ENCODE assay signal across 1 cellular context in the genomic region with DNA sequence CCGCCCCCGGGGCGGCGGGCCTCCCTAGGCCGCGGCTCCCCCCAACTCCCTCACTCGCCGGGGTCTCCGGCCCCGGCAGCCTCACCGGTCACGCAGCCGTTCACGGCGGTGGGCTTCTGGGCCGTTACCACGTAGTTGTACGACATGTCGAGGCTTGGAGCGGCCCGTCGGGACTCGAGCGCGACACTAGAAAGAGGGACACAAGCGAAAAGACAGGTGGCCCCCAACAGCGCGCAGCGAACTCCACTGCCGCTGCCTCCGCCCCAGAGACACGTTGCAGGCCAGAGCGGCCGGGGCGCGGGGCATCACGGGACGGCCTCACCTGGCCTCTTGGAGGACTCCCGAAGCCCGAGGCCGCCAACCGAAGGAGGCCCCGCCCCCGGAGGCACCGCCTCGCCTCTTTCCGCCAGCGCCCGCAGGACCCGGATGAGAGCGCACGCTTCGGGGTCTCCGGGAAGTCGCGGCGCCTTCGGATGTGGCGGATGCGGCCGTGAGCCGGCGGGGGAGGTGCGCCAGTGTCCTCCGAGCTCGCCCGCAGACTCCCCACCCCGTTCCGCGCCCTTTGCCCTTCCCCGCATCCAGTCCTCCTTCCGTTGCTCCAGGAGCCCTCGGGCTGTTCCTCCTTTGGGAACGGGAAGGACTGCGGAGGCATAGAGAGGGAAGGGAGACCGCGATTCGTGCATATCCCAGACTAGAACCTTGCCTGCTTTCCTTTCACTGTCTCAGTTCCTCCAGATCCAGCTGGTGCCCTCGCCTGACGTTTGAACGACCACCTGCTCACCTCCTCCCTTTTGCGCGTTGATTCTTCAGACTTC.
TF ChIP-seq lines count a peak whose summit lies in the region.

A gene (minus strand): TSS at position 283 of the 815 bp plus-strand sequence. CDS start 137 bp downstream, at position 146.
A gene with protein sequence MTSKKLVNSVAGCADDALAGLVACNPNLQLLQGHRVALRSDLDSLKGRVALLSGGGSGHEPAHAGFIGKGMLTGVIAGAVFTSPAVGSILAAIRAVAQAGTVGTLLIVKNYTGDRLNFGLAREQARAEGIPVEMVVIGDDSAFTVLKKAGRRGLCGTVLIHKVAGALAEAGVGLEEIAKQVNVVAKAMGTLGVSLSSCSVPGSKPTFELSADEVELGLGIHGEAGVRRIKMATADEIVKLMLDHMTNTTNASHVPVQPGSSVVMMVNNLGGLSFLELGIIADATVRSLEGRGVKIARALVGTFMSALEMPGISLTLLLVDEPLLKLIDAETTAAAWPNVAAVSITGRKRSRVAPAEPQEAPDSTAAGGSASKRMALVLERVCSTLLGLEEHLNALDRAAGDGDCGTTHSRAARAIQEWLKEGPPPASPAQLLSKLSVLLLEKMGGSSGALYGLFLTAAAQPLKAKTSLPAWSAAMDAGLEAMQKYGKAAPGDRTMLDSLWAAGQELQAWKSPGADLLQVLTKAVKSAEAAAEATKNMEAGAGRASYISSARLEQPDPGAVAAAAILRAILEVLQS (plus strand): TSS at position 406 of the 815 bp plus-strand sequence. CDS start 1,501 bp downstream, outside the sequence.

TF ChIP-seq in K562, 482 proteins besides CTCF, POLR2A, EP300 and RAD21 (continued from another document and continues in another):
- TF ChIP-seq, protein P1, sequence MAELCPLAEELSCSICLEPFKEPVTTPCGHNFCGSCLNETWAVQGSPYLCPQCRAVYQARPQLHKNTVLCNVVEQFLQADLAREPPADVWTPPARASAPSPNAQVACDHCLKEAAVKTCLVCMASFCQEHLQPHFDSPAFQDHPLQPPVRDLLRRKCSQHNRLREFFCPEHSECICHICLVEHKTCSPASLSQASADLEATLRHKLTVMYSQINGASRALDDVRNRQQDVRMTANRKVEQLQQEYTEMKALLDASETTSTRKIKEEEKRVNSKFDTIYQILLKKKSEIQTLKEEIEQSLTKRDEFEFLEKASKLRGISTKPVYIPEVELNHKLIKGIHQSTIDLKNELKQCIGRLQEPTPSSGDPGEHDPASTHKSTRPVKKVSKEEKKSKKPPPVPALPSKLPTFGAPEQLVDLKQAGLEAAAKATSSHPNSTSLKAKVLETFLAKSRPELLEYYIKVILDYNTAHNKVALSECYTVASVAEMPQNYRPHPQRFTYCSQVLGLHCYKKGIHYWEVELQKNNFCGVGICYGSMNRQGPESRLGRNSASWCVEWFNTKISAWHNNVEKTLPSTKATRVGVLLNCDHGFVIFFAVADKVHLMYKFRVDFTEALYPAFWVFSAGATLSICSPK (IDR thresholded peaks at IDR 0.05; ENCODE audit: borderline replicate concordance): no peak
- no peak for TF ChIP-seq ZNF717 (CRISPR knock-in tag; IDR thresholded peaks at IDR 0.05)
- no peak for TF ChIP-seq ZNF274 (IDR thresholded peaks at IDR 0.05; ENCODE audit: borderline replicate concordance, low read depth, low read length)
- TF ChIP-seq FOXA1 (IDR thresholded peaks at IDR 0.05; ENCODE audit: borderline replicate concordance): no peak
- TF ChIP-seq TAF15 (IDR thresholded peaks at IDR 0.05; ENCODE audit: low read depth, low read length): no peak
- TF ChIP-seq, protein P2, sequence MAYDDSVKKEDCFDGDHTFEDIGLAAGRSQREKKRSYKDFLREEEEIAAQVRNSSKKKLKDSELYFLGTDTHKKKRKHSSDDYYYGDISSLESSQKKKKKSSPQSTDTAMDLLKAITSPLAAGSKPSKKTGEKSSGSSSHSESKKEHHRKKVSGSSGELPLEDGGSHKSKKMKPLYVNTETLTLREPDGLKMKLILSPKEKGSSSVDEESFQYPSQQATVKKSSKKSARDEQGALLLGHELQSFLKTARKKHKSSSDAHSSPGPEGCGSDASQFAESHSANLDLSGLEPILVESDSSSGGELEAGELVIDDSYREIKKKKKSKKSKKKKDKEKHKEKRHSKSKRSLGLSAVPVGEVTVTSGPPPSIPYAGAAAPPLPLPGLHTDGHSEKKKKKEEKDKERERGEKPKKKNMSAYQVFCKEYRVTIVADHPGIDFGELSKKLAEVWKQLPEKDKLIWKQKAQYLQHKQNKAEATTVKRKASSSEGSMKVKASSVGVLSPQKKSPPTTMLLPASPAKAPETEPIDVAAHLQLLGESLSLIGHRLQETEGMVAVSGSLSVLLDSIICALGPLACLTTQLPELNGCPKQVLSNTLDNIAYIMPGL (CRISPR knock-in tag; IDR thresholded peaks at IDR 0.05): 0 out of 2 replicates have a peak, but pooled peaks have one; percentile 44
- TF ChIP-seq ILF3 (IDR thresholded peaks at IDR 0.05; ENCODE audit: borderline replicate concordance): no peak; the same call in 1 of the 2 replicates
- TF ChIP-seq, protein P3, sequence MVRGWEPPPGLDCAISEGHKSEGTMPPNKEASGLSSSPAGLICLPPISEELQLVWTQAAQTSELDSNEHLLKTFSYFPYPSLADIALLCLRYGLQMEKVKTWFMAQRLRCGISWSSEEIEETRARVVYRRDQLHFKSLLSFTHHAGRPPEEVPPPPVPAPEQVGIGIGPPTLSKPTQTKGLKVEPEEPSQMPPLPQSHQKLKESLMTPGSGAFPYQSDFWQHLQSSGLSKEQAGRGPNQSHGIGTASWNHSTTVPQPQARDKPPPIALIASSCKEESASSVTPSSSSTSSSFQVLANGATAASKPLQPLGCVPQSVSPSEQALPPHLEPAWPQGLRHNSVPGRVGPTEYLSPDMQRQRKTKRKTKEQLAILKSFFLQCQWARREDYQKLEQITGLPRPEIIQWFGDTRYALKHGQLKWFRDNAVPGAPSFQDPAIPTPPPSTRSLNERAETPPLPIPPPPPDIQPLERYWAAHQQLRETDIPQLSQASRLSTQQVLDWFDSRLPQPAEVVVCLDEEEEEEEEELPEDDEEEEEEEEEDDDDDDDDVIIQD (CRISPR knock-in tag; IDR thresholded peaks at IDR 0.05): no peak
- TF ChIP-seq CBX8 (IDR thresholded peaks at IDR 0.05; ENCODE audit: borderline replicate concordance, extremely low read depth, low read depth, low read length, poor library complexity, severe bottlenecking): no peak
- TF ChIP-seq, protein P4, sequence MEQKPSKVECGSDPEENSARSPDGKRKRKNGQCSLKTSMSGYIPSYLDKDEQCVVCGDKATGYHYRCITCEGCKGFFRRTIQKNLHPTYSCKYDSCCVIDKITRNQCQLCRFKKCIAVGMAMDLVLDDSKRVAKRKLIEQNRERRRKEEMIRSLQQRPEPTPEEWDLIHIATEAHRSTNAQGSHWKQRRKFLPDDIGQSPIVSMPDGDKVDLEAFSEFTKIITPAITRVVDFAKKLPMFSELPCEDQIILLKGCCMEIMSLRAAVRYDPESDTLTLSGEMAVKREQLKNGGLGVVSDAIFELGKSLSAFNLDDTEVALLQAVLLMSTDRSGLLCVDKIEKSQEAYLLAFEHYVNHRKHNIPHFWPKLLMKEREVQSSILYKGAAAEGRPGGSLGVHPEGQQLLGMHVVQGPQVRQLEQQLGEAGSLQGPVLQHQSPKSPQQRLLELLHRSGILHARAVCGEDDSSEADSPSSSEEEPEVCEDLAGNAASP (IDR thresholded peaks at IDR 0.05): no peak
- TF ChIP-seq, protein P5, sequence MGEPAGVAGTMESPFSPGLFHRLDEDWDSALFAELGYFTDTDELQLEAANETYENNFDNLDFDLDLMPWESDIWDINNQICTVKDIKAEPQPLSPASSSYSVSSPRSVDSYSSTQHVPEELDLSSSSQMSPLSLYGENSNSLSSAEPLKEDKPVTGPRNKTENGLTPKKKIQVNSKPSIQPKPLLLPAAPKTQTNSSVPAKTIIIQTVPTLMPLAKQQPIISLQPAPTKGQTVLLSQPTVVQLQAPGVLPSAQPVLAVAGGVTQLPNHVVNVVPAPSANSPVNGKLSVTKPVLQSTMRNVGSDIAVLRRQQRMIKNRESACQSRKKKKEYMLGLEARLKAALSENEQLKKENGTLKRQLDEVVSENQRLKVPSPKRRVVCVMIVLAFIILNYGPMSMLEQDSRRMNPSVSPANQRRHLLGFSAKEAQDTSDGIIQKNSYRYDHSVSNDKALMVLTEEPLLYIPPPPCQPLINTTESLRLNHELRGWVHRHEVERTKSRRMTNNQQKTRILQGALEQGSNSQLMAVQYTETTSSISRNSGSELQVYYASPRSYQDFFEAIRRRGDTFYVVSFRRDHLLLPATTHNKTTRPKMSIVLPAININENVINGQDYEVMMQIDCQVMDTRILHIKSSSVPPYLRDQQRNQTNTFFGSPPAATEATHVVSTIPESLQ (CRISPR knock-in tag; IDR thresholded peaks at IDR 0.05): no peak
- TF ChIP-seq NONO (IDR thresholded peaks at IDR 0.05; ENCODE audit: low read depth in 2 of 2, low read length in 1 of 2): no peak; a peak in 1 of 4 replicates
- TF ChIP-seq HCFC1 (IDR thresholded peaks at IDR 0.05; ENCODE audit: low read depth, low read length): peak; percentile 77
- TF ChIP-seq, protein P6, sequence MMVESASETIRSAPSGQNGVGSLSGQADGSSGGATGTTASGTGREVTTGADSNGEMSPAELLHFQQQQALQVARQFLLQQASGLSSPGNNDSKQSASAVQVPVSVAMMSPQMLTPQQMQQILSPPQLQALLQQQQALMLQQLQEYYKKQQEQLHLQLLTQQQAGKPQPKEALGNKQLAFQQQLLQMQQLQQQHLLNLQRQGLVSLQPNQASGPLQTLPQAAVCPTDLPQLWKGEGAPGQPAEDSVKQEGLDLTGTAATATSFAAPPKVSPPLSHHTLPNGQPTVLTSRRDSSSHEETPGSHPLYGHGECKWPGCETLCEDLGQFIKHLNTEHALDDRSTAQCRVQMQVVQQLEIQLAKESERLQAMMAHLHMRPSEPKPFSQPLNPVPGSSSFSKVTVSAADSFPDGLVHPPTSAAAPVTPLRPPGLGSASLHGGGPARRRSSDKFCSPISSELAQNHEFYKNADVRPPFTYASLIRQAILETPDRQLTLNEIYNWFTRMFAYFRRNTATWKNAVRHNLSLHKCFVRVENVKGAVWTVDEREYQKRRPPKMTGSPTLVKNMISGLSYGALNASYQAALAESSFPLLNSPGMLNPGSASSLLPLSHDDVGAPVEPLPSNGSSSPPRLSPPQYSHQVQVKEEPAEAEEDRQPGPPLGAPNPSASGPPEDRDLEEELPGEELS (CRISPR knock-in tag; IDR thresholded peaks at IDR 0.05; ENCODE audit: borderline replicate concordance): no peak
- TF ChIP-seq FOSL1 (tag; conservative IDR thresholded peaks at IDR 0.05): 0 out of 2 replicates have a peak, but pooled peaks have one; percentile 44
- TF ChIP-seq, protein P7, sequence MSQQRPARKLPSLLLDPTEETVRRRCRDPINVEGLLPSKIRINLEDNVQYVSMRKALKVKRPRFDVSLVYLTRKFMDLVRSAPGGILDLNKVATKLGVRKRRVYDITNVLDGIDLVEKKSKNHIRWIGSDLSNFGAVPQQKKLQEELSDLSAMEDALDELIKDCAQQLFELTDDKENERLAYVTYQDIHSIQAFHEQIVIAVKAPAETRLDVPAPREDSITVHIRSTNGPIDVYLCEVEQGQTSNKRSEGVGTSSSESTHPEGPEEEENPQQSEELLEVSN (IDR thresholded peaks at IDR 0.05; ENCODE audit: borderline replicate concordance in 1 of 2, extremely low read depth in 1 of 2, insufficient read depth in 1 of 2, insufficient read length in 1 of 2, low read depth in 1 of 2, low read length in 1 of 2, poor library complexity in 1 of 2, severe bottlenecking in 1 of 2): peak; percentile 56
- peak; percentile 82; the same call in 1 of the 2 replicates for TF ChIP-seq MXI1 (IDR thresholded peaks at IDR 0.05; ENCODE audit: low read depth, low read length)
- peak; percentile 32; the same call in 1 of the 2 replicates for TF ChIP-seq SPI1 (IDR thresholded peaks at IDR 0.05; ENCODE audit: borderline replicate concordance, low read depth, low read length)
- no peak for TF ChIP-seq CBFA2T3 (IDR thresholded peaks at IDR 0.05)
- no peak for TF ChIP-seq NELFE (IDR thresholded peaks at IDR 0.05; ENCODE audit: insufficient read depth, insufficient read length)
- no peak for TF ChIP-seq RHOXF2B (CRISPR knock-in tag; conservative IDR thresholded peaks at IDR 0.05)
- TF ChIP-seq, protein P8, sequence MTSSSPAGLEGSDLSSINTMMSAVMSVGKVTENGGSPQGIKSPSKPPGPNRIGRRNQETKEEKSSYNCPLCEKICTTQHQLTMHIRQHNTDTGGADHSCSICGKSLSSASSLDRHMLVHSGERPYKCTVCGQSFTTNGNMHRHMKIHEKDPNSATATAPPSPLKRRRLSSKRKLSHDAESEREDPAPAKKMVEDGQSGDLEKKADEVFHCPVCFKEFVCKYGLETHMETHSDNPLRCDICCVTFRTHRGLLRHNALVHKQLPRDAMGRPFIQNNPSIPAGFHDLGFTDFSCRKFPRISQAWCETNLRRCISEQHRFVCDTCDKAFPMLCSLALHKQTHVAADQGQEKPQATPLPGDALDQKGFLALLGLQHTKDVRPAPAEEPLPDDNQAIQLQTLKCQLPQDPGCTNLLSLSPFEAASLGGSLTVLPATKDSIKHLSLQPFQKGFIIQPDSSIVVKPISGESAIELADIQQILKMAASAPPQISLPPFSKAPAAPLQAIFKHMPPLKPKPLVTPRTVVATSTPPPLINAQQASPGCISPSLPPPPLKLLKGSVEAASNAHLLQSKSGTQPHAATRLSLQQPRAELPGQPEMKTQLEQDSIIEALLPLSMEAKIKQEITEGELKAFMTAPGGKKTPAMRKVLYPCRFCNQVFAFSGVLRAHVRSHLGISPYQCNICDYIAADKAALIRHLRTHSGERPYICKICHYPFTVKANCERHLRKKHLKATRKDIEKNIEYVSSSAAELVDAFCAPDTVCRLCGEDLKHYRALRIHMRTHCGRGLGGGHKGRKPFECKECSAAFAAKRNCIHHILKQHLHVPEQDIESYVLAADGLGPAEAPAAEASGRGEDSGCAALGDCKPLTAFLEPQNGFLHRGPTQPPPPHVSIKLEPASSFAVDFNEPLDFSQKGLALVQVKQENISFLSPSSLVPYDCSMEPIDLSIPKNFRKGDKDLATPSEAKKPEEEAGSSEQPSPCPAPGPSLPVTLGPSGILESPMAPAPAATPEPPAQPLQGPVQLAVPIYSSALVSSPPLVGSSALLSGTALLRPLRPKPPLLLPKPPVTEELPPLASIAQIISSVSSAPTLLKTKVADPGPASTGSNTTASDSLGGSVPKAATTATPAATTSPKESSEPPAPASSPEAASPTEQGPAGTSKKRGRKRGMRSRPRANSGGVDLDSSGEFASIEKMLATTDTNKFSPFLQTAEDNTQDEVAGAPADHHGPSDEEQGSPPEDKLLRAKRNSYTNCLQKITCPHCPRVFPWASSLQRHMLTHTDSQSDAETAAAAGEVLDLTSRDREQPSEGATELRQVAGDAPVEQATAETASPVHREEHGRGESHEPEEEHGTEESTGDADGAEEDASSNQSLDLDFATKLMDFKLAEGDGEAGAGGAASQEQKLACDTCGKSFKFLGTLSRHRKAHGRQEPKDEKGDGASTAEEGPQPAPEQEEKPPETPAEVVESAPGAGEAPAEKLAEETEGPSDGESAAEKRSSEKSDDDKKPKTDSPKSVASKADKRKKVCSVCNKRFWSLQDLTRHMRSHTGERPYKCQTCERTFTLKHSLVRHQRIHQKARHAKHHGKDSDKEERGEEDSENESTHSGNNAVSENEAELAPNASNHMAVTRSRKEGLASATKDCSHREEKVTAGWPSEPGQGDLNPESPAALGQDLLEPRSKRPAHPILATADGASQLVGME (CRISPR knock-in tag; IDR thresholded peaks at IDR 0.05): no peak
- TF ChIP-seq, protein P9, sequence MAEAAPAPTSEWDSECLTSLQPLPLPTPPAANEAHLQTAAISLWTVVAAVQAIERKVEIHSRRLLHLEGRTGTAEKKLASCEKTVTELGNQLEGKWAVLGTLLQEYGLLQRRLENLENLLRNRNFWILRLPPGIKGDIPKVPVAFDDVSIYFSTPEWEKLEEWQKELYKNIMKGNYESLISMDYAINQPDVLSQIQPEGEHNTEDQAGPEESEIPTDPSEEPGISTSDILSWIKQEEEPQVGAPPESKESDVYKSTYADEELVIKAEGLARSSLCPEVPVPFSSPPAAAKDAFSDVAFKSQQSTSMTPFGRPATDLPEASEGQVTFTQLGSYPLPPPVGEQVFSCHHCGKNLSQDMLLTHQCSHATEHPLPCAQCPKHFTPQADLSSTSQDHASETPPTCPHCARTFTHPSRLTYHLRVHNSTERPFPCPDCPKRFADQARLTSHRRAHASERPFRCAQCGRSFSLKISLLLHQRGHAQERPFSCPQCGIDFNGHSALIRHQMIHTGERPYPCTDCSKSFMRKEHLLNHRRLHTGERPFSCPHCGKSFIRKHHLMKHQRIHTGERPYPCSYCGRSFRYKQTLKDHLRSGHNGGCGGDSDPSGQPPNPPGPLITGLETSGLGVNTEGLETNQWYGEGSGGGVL (CRISPR knock-in tag; IDR thresholded peaks at IDR 0.05): no peak
- no peak; the same call in 1 of the 2 replicates for TF ChIP-seq ARID1B (IDR thresholded peaks at IDR 0.05)
